ENCODE assay signal across 8 cellular contexts in the genomic region with DNA sequence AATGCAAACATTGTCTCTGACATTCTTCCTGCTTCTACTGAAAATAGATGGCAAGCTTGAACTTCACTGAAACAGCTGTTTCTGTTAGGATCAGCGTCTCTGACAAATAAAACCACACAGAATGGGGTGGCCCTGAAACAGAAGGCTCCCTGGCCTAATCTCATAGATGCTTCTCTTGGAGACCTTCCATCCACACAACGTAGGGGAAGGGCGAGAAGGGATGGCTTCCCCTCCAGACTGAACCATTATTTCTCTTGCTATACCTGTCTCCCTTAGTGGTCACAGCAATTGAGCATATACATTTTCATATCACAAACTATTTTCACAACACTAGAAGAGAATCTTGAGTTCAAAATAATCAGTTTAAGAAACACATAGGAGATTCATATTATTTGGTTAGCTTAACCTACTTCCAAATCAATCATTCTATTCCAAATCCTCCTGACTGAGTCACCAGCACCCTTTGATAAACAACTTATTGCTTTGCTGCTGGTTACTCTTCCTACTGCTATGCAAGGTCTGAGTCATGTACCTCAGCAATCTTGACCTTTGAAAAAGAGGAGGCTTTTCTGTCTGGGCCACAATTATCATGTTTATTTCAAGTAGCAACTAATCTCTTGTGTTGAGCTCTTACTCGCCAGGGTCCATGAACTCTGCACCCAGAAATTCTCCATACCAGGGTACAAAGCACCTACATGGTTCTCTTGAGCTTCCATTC. TPM values are rescaled to one million over a fixed set of nuclear protein-coding genes. Genes with fewer than 3 reads are reported as not detected.
A peak's percentile ranks its signal among the peaks of the same experiment; 100 is the strongest.
DNase-seq lines count a peak whose midpoint lies in the region; ATAC-seq and TF ChIP-seq lines count a peak whose summit lies in the region.

No MANE protein-coding gene starts in this region.

- peak overlapping the region; percentile 88 for H3K27ac Mint-ChIP-seq in HFFc6
- H3K27ac Mint-ChIP-seq in activated T-helper 17 cell treated with anti-CD3 and anti-CD28 coated beads, Interleukin-2, amount 50 U/mL, for 72 hours, result peak overlapping the region; percentile 99
- H3K27ac Mint-ChIP-seq in stimulated activated naive B cell treated with anti-CD40 and anti-IgM and Interleukin-4, amounts not matched to agents 10 μg/mL and 1 μg/mL and 100 μg/mL, for 72 hours, result peak overlapping the region; percentile 26

- peaks cover 11 to 72% (median 51%) of the 10 kb centered on the region in 12 donors for H3K4me1 ChIP-seq in heart left ventricle

- H3K36me3 ChIP-seq in heart left ventricle, result peaks cover 0 to 4% (median 0%) of the 10 kb centered on the region in 9 donors

- intact Hi-C loops in heart left ventricle (cut with DNase I), result loop anchor here in 2 of 10 donors (1.0 to 5.0 kb wide), 2 partner anchors 31 to 44 kb away; a partner anchor contains a TSS

- peak; percentile 81 for ATAC-seq in activated T-helper 17 cell treated with anti-CD3 and anti-CD28 coated beads, Interleukin-2, amount 50 U/mL, for 72 hours (replicated peaks)
- ATAC-seq in heart left ventricle, result peak; percentile 23 to 62 (median 42)
- ATAC-seq in stimulated activated naive B cell treated with anti-CD40 and anti-IgM and Interleukin-4, amounts not matched to agents 10 μg/mL and 1 μg/mL and 100 μg/mL, for 72 hours (replicated peaks), result peak; percentile 78 to 82
- ATAC-seq in HG03442 (IDR thresholded peaks at IDR 0.05; ENCODE audit: unreplicated experiment), result no peak
- no peak for ATAC-seq in HG02623 (IDR thresholded peaks at IDR 0.05; ENCODE audit: unreplicated experiment)

- DNase-seq in HFFc6 (peak; percentile 92), heart left ventricle (peak in 1 of 5 donors; percentile 24), medulla oblongata (ENCODE audit: extremely low spot score) (no peak), SK-N-DZ (ENCODE audit: low spot score) (no peak)
- DNase-seq in stimulated activated naive B cell treated with anti-CD40 and anti-IgM and Interleukin-4, amounts not matched to agents 10 μg/mL and 1 μg/mL and 100 μg/mL, for 72 hours, result no peak

- no peaks in the 10 kb centered on the region for H3K9me3 Mint-ChIP-seq in HFFc6
- no peaks in the 10 kb centered on the region for H3K9me3 Mint-ChIP-seq in activated T-helper 17 cell treated with anti-CD3 and anti-CD28 coated beads, Interleukin-2, amount 50 U/mL, for 72 hours
- peaks cover 0 to 3% of the 10 kb centered on the region in 2 donors for H3K9me3 Mint-ChIP-seq in stimulated activated naive B cell treated with anti-CD40 and anti-IgM and Interleukin-4, amounts not matched to agents 10 μg/mL and 1 μg/mL and 100 μg/mL, for 72 hours

- TF ChIP-seq CTCF in HFFc6 (IDR thresholded peaks at IDR 0.05), result no peak
- no peak for TF ChIP-seq CTCF in heart left ventricle (IDR thresholded peaks at IDR 0.05)

- H3K9me3 ChIP-seq in heart left ventricle, result no peaks in the 10 kb centered on the region

- H3K27me3 Mint-ChIP-seq in HFFc6 (ENCODE audit: insufficient read depth), result no peaks in the 10 kb centered on the region; the same call in none of the 2 replicates
- H3K27me3 Mint-ChIP-seq in activated T-helper 17 cell treated with anti-CD3 and anti-CD28 coated beads, Interleukin-2, amount 50 U/mL, for 72 hours, result no peaks in the 10 kb centered on the region
- no peaks in the 10 kb centered on the region for H3K27me3 Mint-ChIP-seq in stimulated activated naive B cell treated with anti-CD40 and anti-IgM and Interleukin-4, amounts not matched to agents 10 μg/mL and 1 μg/mL and 100 μg/mL, for 72 hours

- peaks cover 74% of the 10 kb centered on the region for H3K4me1 Mint-ChIP-seq in HFFc6 (ENCODE audit: low read depth)
- peaks cover 55% of the 10 kb centered on the region for H3K4me1 Mint-ChIP-seq in activated T-helper 17 cell treated with anti-CD3 and anti-CD28 coated beads, Interleukin-2, amount 50 U/mL, for 72 hours
- H3K4me1 Mint-ChIP-seq in stimulated activated naive B cell treated with anti-CD40 and anti-IgM and Interleukin-4, amounts not matched to agents 10 μg/mL and 1 μg/mL and 100 μg/mL, for 72 hours, result peaks cover 39 to 74% of the 10 kb centered on the region in 2 donors

- WGBS in heart left ventricle, 4 donors, result 38 to 52% (median 46%) methylated on average over 4 of the region's 4 CpGs

- peak overlapping the region; percentile 48 for H3K4me3 Mint-ChIP-seq in HFFc6
- peak overlapping the region; percentile 79 for H3K4me3 Mint-ChIP-seq in activated T-helper 17 cell treated with anti-CD3 and anti-CD28 coated beads, Interleukin-2, amount 50 U/mL, for 72 hours
- H3K4me3 Mint-ChIP-seq in stimulated activated naive B cell treated with anti-CD40 and anti-IgM and Interleukin-4, amounts not matched to agents 10 μg/mL and 1 μg/mL and 100 μg/mL, for 72 hours, result peak overlapping the region in 1 of 2 donors; percentile 5

- no peak overlapping the region for H3K4me3 ChIP-seq in heart left ventricle

- TF ChIP-seq POLR2A in heart left ventricle (IDR thresholded peaks at IDR 0.05), result no peak

- H3K27ac ChIP-seq in heart left ventricle, result peak overlapping the region; percentile 66 to 86 (median 76)

- H3K27me3 ChIP-seq in heart left ventricle, result no peaks in the 10 kb centered on the region

- peaks cover 35% of the 10 kb centered on the region for H3K36me3 Mint-ChIP-seq in HFFc6 (ENCODE audit: low read depth)
- H3K36me3 Mint-ChIP-seq in activated T-helper 17 cell treated with anti-CD3 and anti-CD28 coated beads, Interleukin-2, amount 50 U/mL, for 72 hours (ENCODE audit: low read depth), result peaks cover 91% of the 10 kb centered on the region
- peaks cover 25 to 32% of the 10 kb centered on the region in 2 donors for H3K36me3 Mint-ChIP-seq in stimulated activated naive B cell treated with anti-CD40 and anti-IgM and Interleukin-4, amounts not matched to agents 10 μg/mL and 1 μg/mL and 100 μg/mL, for 72 hours

RNA-seq across cellular contexts. Expression of a gene that starts 45.5 kb away (rescaled TPM):
- 10 to 100 TPM; 17.6 to 22.6 (median 20.6) TPM for total RNA-seq in HFFc6 (2021; fragmentation: NEBNext Ultra II Directional; extraction: Animal tissue kit (Norgen Biotek cat#: 25700))
- total RNA-seq in activated T-helper 17 cell treated with anti-CD3 and anti-CD28 coated beads, Interleukin-2, amount 50 U/mL, for 72 hours, result 100 to 1,000 TPM in 1 of 2 donors, 10 to 100 TPM in 1; 41.4 to 110 TPM
- 10 to 100 TPM; 30.0 to 74.4 (median 44.8) TPM for total RNA-seq in heart left ventricle
- polyA plus RNA-seq in heart left ventricle, result 10 to 100 TPM; 18.6 to 25.4 TPM
- polyA plus RNA-seq in SK-N-DZ (2014; cell fraction: cytosol; rRNA removed), result 6.8 and 16.0 TPM in 2 replicates
- polyA plus RNA-seq in SK-N-DZ (2014; cell fraction: nucleus; rRNA removed), result 12.1 and 17.4 TPM in 2 replicates

Comparison
In these comparisons a context has a peak if more than half of its experiments do, and no peak if none do; other contexts are left out.
1. H3K27ac Mint-ChIP-seq: peak in every context shown above with its lines; median percentile 99 in activated T-helper 17 cell treated with anti-CD3 and anti-CD28 coated beads, Interleukin-2, amount 50 U/mL, for 72 hours; 88 in HFFc6; 26 in stimulated activated naive B cell treated with anti-CD40 and anti-IgM and Interleukin-4, amounts not matched to agents 10 μg/mL and 1 μg/mL and 100 μg/mL, for 72 hours.
2. ATAC-seq: peak in activated T-helper 17 cell treated with anti-CD3 and anti-CD28 coated beads, Interleukin-2, amount 50 U/mL, for 72 hours (single experiment), heart left ventricle (4 of 4) and stimulated activated naive B cell treated with anti-CD40 and anti-IgM and Interleukin-4, amounts not matched to agents 10 μg/mL and 1 μg/mL and 100 μg/mL, for 72 hours (2 of 2); none in HG03442 (single experiment) and HG02623 (single experiment).